Comparison of ENCODE assay signal across 18 cellular contexts in the genomic region with DNA sequence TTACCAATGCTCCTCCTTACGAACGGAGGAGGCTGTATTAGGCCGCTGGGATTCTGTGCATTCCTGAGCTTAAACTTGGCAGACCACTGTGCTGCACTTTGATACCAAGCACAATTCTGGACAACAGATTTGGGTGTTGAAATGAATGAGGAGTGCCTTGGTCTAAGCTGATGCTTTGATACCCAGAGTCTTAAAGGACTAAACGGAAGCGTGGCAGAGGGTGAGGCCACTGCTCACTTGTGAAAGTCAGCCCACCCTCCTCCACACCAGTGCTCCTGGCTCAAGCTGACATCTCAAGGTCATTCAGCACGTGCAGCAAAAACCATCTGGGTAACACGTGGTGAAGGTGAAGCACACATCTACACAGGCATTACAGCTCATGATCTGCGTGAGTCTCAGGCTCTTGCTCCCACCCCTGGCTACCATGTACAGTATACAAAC.
A peak's percentile ranks its signal among the peaks of the same experiment; 100 is the strongest.
DNase-seq lines count a peak whose midpoint lies in the region; ATAC-seq, FAIRE-seq and TF ChIP-seq lines count a peak whose summit lies in the region.
"Had no signal": no experiment of that assay in that cellular context is flagged by ENCODE, and none has a peak within 500 bp of the region (broad histone marks: within the 10 kb centered on the region; RNA-seq: fewer than 3 reads in every experiment).

No MANE protein-coding gene starts in this region.

- no peak for FAIRE-seq in GM12878 (lab: Jason Lieb, UNC)

- DNase-seq in GM12878 (ENCODE audit: low read depth, low spot score) (no peak), right lobe of liver (peak in 1 of 3 donors; percentile 62), substantia nigra (lab: John Stamatoyannopoulos, UW) (no peak), NCI-H2196 (lab: John Stamatoyannopoulos, UW; ENCODE audit: unreplicated experiment) (no peak), HT-29 (ENCODE audit: low spot score) (no peak)
- DNase-seq: activated CD8-positive, alpha-beta memory T cell treated with anti-CD3 and anti-CD28 coated beads for 24 hours; Calu3; effector CD8-positive, alpha-beta T cell; mucosa of descending colon; SJCRH30; stimulated activated CD4-positive, alpha-beta T cell treated with anti-CD3 and anti-CD28 coated beads, Interleukin-4, amount 100 ng/mL, for 24 hours had no signal

- peaks cover 8% of the 10 kb centered on the region for H4K20me1 ChIP-seq in GM12878 (ENCODE audit: control insufficient read depth, insufficient read depth)

- H3K27me3 ChIP-seq in GM12878 (replicated peaks in 1 of 2; ENCODE audit: control insufficient read depth in 2 of 2, insufficient read depth in 2 of 2, low read length in 1 of 2) (no peaks in the 10 kb centered on the region), gastroesophageal sphincter (no peaks in the 10 kb centered on the region), right lobe of liver (no peaks in the 10 kb centered on the region), stomach smooth muscle (ENCODE audit: control insufficient read depth in 1 of 2, insufficient read depth in 2 of 2, low read length in 2 of 2) (no peaks in the 10 kb centered on the region)
- H3K27me3 ChIP-seq: SJCRH30, suprapubic skin had no signal

- H3K4me2 ChIP-seq in GM12878 (ENCODE audit: control insufficient read depth, insufficient read depth) = no peak overlapping the region
- H3K4me2 ChIP-seq: smooth muscle cell had no signal

- TF ChIP-seq POLR2A in GM12878 (IDR thresholded peaks at IDR 0.05; ENCODE audit: low read depth, low read length) (no peak), gastroesophageal sphincter (IDR thresholded peaks at IDR 0.05) (no peak), right lobe of liver (IDR thresholded peaks at IDR 0.05) (no peak)

- H3K36me3 ChIP-seq in GM12878 (ENCODE audit: control insufficient read depth in 2 of 2, insufficient read depth in 2 of 2, low read length in 1 of 2) (peaks cover 0 to 2% of the 10 kb centered on the region in 2 experiments; a peak in 1 of 4 replicates), gastroesophageal sphincter (no peaks in the 10 kb centered on the region), right lobe of liver (no peaks in the 10 kb centered on the region), stomach smooth muscle (ENCODE audit: control insufficient read depth in 2 of 2, insufficient read depth in 2 of 2, low read length in 2 of 2) (peaks cover 0 to 4% of the 10 kb centered on the region in 2 donors)
- H3K36me3 ChIP-seq: HAP-1, suprapubic skin had no signal

- in situ Hi-C loops in GM12878 (cut with MboI) = no loop called here

- ATAC-seq in GM12878 = no peak
- peak; percentile 69 for ATAC-seq in gastroesophageal sphincter
- ATAC-seq in right lobe of liver = peak; percentile 92 to 99 (median 94)
- ATAC-seq in GM21619 (IDR thresholded peaks at IDR 0.05; ENCODE audit: unreplicated experiment) = no peak
- ATAC-seq: activated T-helper 17 cell treated with anti-CD3 and anti-CD28 coated beads, Interleukin-2, amount 50 U/mL, for 72 hours; mucosa of descending colon had no signal

- H3K27ac ChIP-seq in GM12878 (ENCODE audit: control insufficient read depth, insufficient read depth) = no peak overlapping the region
- peak overlapping the region in 3 of 4 donors; percentile 61 to 75 (median 63) for H3K27ac ChIP-seq in gastroesophageal sphincter
- H3K27ac ChIP-seq in right lobe of liver = peak overlapping the region in 2 of 3 donors; percentile 7 to 43
- peak overlapping the region; percentile 18 for H3K27ac ChIP-seq in stomach smooth muscle (ENCODE audit: low read length)
- H3K27ac ChIP-seq in substantia nigra (ENCODE audit: low read depth, low read length, poor library complexity, severe bottlenecking) = no peak overlapping the region
- H3K27ac ChIP-seq: SJCRH30, suprapubic skin had no signal

- TF ChIP-seq CTCF in GM12878 (IDR thresholded peaks at IDR 0.05 in 2 of 3, conservative IDR thresholded peaks at IDR 0.05 in 1 of 3; ENCODE audit: control insufficient read depth in 2 of 3, extremely low read depth in 1 of 3, insufficient read depth in 1 of 3, low read depth in 3 of 3, low read length in 3 of 3) (no peak), gastroesophageal sphincter (IDR thresholded peaks at IDR 0.05) (no peak), right lobe of liver (IDR thresholded peaks at IDR 0.05) (no peak)

- 28% methylated on average over 8 of the region's 8 CpGs for whole genome bisulfite sequencing in GM12878 (ENCODE audit: insufficient coverage, insufficient replicate concordance, low lambda C conversion rate, missing lambda C conversion rate)
- 22 to 39% methylated on average over 4 of the region's 8 CpGs for WGBS in gastroesophageal sphincter (ENCODE audit: low coverage in 1 of 2), 2 donors
- WGBS in right lobe of liver (ENCODE audit: insufficient coverage, low coverage, low lambda C conversion rate, missing lambda C conversion rate) = 33% methylated on average over 5 of the region's 8 CpGs

- no TSS peak for BruUV-seq in GM12878 (replicated peaks; lab: Mats Ljungman, UMichigan)

- TF ChIP-seq EP300 in GM12878 (IDR thresholded peaks at IDR 0.05; ENCODE audit: borderline replicate concordance in 1 of 2, control insufficient read depth in 1 of 2, low read depth in 2 of 2, low read length in 2 of 2) (no peak), gastroesophageal sphincter (IDR thresholded peaks at IDR 0.05) (no peak)

- H2AFZ ChIP-seq in GM12878 (ENCODE audit: control insufficient read depth, low read depth, low read length) = no peak overlapping the region

- no peak for TF ChIP-seq RAD21 in GM12878 (IDR thresholded peaks at IDR 0.05; ENCODE audit: insufficient read depth, low read depth, low read length)

- CTCF ChIA-PET in GM12878 (lab: Yijun Ruan, JAX) = interaction anchor here (1.2 to 1.3 kb wide), 2 partner anchors 87 to 138 kb away, joined by 3 read pairs; no protein-coding TSS in a partner anchor

- POLR2A ChIA-PET in GM12878 (lab: Charles Lee) = no interaction called here

- no peak overlapping the region for H3K4me3 ChIP-seq in GM12878
- H3K4me3 ChIP-seq in gastroesophageal sphincter = no peak overlapping the region
- no peak overlapping the region for H3K4me3 ChIP-seq in right lobe of liver
- H3K4me3 ChIP-seq in stomach smooth muscle (ENCODE audit: low read length in 2 of 2) = no peak overlapping the region
- H3K4me3 ChIP-seq: HAP-1, mucosa of descending colon, SJCRH30, smooth muscle cell, suprapubic skin had no signal

- intact Hi-C loops in GM12878 (cut with micrococcal nuclease; ENCODE audit: unreplicated experiment) = no loop called here
- intact Hi-C loops in right lobe of liver (cut with DNase I) = no loop called here

- H3K9ac ChIP-seq in GM12878 (ENCODE audit: control insufficient read depth, insufficient read depth, low read length) (no peak overlapping the region), stomach smooth muscle (ENCODE audit: low read length in 2 of 2) (peak overlapping the region in 1 of 2 donors; percentile 13)

- peaks cover 17% of the 10 kb centered on the region for H3K79me2 ChIP-seq in GM12878 (ENCODE audit: control insufficient read depth, insufficient read depth, low read length)

- H3K9me3 ChIP-seq in GM12878 (replicated peaks; ENCODE audit: control insufficient read depth, insufficient read depth, low read length) = no peaks in the 10 kb centered on the region
- H3K9me3 ChIP-seq in gastroesophageal sphincter = no peaks in the 10 kb centered on the region
- no peaks in the 10 kb centered on the region for H3K9me3 ChIP-seq in right lobe of liver
- no peaks in the 10 kb centered on the region for H3K9me3 ChIP-seq in stomach smooth muscle (ENCODE audit: control insufficient read depth in 2 of 2, low read length in 2 of 2)
- H3K9me3 ChIP-seq: HAP-1, mucosa of descending colon, SJCRH30, suprapubic skin had no signal

- SMC1A ChIA-PET in GM12878 (lab: Charles Lee; ENCODE audit: uncharacterized antibody, unreplicated experiment) = interaction anchor here (0.9 to 1.6 kb wide), 4 partner anchors 8 to 30 kb away, joined by 3 to 5 read pairs (median 4); no protein-coding TSS in a partner anchor

- H3K4me1 ChIP-seq in GM12878 (ENCODE audit: control insufficient read depth, insufficient read depth, low read length) = peaks cover 16% of the 10 kb centered on the region
- peaks cover 0 to 55% (median 8%) of the 10 kb centered on the region in 3 donors for H3K4me1 ChIP-seq in gastroesophageal sphincter
- peaks cover 0 to 17% (median 7%) of the 10 kb centered on the region in 4 donors for H3K4me1 ChIP-seq in right lobe of liver
- peaks cover 46% of the 10 kb centered on the region for H3K4me1 ChIP-seq in stomach smooth muscle (ENCODE audit: control insufficient read depth, insufficient read depth, low read length)
- H3K4me1 ChIP-seq: HAP-1 had no signal

- RAD21 ChIA-PET in GM12878 (lab: Charles Lee; ENCODE audit: unreplicated experiment) = no interaction called here

TF ChIP-seq in GM12878, 131 proteins besides CTCF, POLR2A, EP300 and RAD21:
- TF ChIP-seq BHLHE40 (IDR thresholded peaks at IDR 0.05; ENCODE audit: borderline replicate concordance in 1 of 2, low read depth in 2 of 2, low read length in 1 of 2) (peak; percentile 50 to 80; a peak in 3 of 4 replicates), HDGF (IDR thresholded peaks at IDR 0.05) (no peak)

Comparison
In these comparisons a context has a peak if more than half of its experiments do, and no peak if none do; other contexts are left out.
1. ATAC-seq: peak in gastroesophageal sphincter (single experiment) and right lobe of liver (4 of 4); none in GM12878 (single experiment) and GM21619 (single experiment).
2. H3K27ac ChIP-seq: peak in gastroesophageal sphincter (3 of 4), right lobe of liver (2 of 3) and stomach smooth muscle (single experiment); none in GM12878 (single experiment) and substantia nigra (single experiment).